In genomic region chr16:30986129-30986991, GRCh38 we compare ENCODE assay signal across 7 cellular contexts. TPM values are rescaled to one million over a fixed set of nuclear protein-coding genes. Genes with fewer than 3 reads are reported as not detected.
DNase-seq lines count a peak whose midpoint lies in the region; TF ChIP-seq lines count a peak whose summit lies in the region.
"Had no signal": no experiment of that assay in that cellular context is flagged by ENCODE, and none has a peak within 500 bp of the region (broad histone marks: within the 10 kb centered on the region; RNA-seq: fewer than 3 reads in every experiment).

No MANE protein-coding gene starts in this region.

- CTCF ChIA-PET in mammary epithelial cell (lab: Charles Lee; ENCODE audit: low non-redundant PET), result interaction anchor here (0.6 kb wide), 1 partner anchor 156 kb away, joined by 3 read pairs; no protein-coding TSS in a partner anchor

- H2AFZ ChIP-seq in mammary epithelial cell (ENCODE audit: low read depth, low read length) (no peak overlapping the region), hepatocyte (no peak overlapping the region)

- in situ Hi-C loops in mammary epithelial cell (cut with MboI; ENCODE audit: low sequenced_read_pairs in 2 of 2), result loop anchor here (10.0 to 25.0 kb wide), 5 partner anchors 108 to 876 kb away; partner anchors contain the start of genes COX6A2 (in 1 of the 2), PRSS8 (in 1 of the 2), VKORC1 (in 1 of the 2) and ZNF267 (in 1 of the 2)

- H3K27ac ChIP-seq in breast epithelium (peak overlapping the region in 1 of 2 donors; percentile 89), mammary epithelial cell (ENCODE audit: insufficient read depth, low read depth, low read length) (no peak overlapping the region), hepatocyte (no peak overlapping the region), suprapubic skin (peak overlapping the region; percentile 70)

- DNase-seq in breast epithelium (ENCODE audit: low spot score in 2 of 2) (no peak), mammary epithelial cell (no peak), hepatocyte (ENCODE audit: low spot score) (no peak), suprapubic skin (ENCODE audit: low spot score in 2 of 2) (peak in 1 of 2 donors; percentile 59), NCI-H2196 (lab: John Stamatoyannopoulos, UW; ENCODE audit: unreplicated experiment) (no peak), T-helper 1 cell (no peak)
- DNase-seq: effector CD8-positive, alpha-beta T cell had no signal

- no TSS peak for BruUV-seq in mammary epithelial cell (replicated peaks; lab: Mats Ljungman, UMichigan)

- dilution Hi-C loops in mammary epithelial cell (cut with HindIII; ENCODE audit: low sequenced_read_pairs), result no loop called here

- no peaks in the 10 kb centered on the region for H3K27me3 ChIP-seq in breast epithelium
- H3K27me3 ChIP-seq in mammary epithelial cell (ENCODE audit: insufficient read depth, low read length), result no peaks in the 10 kb centered on the region
- H3K27me3 ChIP-seq in hepatocyte, result no peaks in the 10 kb centered on the region
- no peaks in the 10 kb centered on the region for H3K27me3 ChIP-seq in suprapubic skin

- intact Hi-C loops in breast epithelium (cut with DNase I; ENCODE audit: low total_unique reads), result no loop called here
- intact Hi-C loops in mammary epithelial cell (cut with micrococcal nuclease), result no loop called here

- H4K20me1 ChIP-seq in mammary epithelial cell (ENCODE audit: insufficient read depth, low read length) (no peaks in the 10 kb centered on the region), hepatocyte (ENCODE audit: insufficient read depth, poor library complexity, severe bottlenecking) (no peaks in the 10 kb centered on the region)

- H3K4me1 ChIP-seq in breast epithelium (no peaks in the 10 kb centered on the region), mammary epithelial cell (ENCODE audit: insufficient read depth, low read length) (peaks cover 12% of the 10 kb centered on the region), hepatocyte (ENCODE audit: insufficient read depth) (peaks cover 6% of the 10 kb centered on the region), suprapubic skin (peaks cover 32% of the 10 kb centered on the region)

- H3K79me2 ChIP-seq in mammary epithelial cell (ENCODE audit: insufficient read depth, low read length), result no peaks in the 10 kb centered on the region
- no peaks in the 10 kb centered on the region for H3K79me2 ChIP-seq in hepatocyte

- no peak overlapping the region for H3K9ac ChIP-seq in mammary epithelial cell (ENCODE audit: insufficient read depth, low read length)

- no peak for TF ChIP-seq EP300 in suprapubic skin (IDR thresholded peaks at IDR 0.05)

- WGBS in mammary epithelial cell (ENCODE audit: low coverage, missing lambda C conversion rate), result 97% methylated on average over 19 of the region's 29 CpGs
- 95% methylated on average over 29 of the region's 29 CpGs for WGBS in hepatocyte (ENCODE audit: low lambda C conversion rate, missing lambda C conversion rate)
- WGBS in suprapubic skin, result 92% methylated on average over 27 of the region's 29 CpGs

- H3K9me2 ChIP-seq in hepatocyte (replicated peaks; ENCODE audit: insufficient read depth), result no peaks in the 10 kb centered on the region

- TF ChIP-seq CTCF in breast epithelium (IDR thresholded peaks at IDR 0.05) (no peak), mammary epithelial cell (conservative IDR thresholded peaks at IDR 0.05 in 1 of 2, IDR thresholded peaks at IDR 0.05 in 1 of 2; ENCODE audit: extremely low read depth in 1 of 2, insufficient read depth in 1 of 2, low read depth in 1 of 2, low read length in 2 of 2) (no peak), hepatocyte (IDR thresholded peaks at IDR 0.05; ENCODE audit: poor library complexity) (no peak), suprapubic skin (IDR thresholded peaks at IDR 0.05) (no peak)

- H3K4me2 ChIP-seq in mammary epithelial cell (ENCODE audit: insufficient read depth, low read depth, low read length) (no peak overlapping the region), hepatocyte (peak overlapping the region; percentile 78)

- TF ChIP-seq POLR2A in breast epithelium (IDR thresholded peaks at IDR 0.05) (no peak), suprapubic skin (IDR thresholded peaks at IDR 0.05) (no peak)

- no peaks in the 10 kb centered on the region for H3K9me3 ChIP-seq in breast epithelium
- H3K9me3 ChIP-seq in mammary epithelial cell (replicated peaks; ENCODE audit: insufficient read depth, low read length), result no peaks in the 10 kb centered on the region
- no peaks in the 10 kb centered on the region for H3K9me3 ChIP-seq in hepatocyte (ENCODE audit: low read depth)
- H3K9me3 ChIP-seq in suprapubic skin, result no peaks in the 10 kb centered on the region

- H3K36me3 ChIP-seq in breast epithelium (no peaks in the 10 kb centered on the region), mammary epithelial cell (ENCODE audit: insufficient read depth, low read length) (no peaks in the 10 kb centered on the region), hepatocyte (replicated peaks; ENCODE audit: insufficient read depth, low read depth) (no peaks in the 10 kb centered on the region), suprapubic skin (peaks cover 32% of the 10 kb centered on the region)

- H3K4me3 ChIP-seq in breast epithelium (peak overlapping the region in 2 of 3 donors; percentile 50 to 66), mammary epithelial cell (replicated peaks in 1 of 3; ENCODE audit: insufficient read depth in 1 of 3, low read depth in 2 of 3, low read length in 3 of 3) (no peak overlapping the region), hepatocyte (no peak overlapping the region), suprapubic skin (peak overlapping the region; percentile 55)

RNA-seq across cellular contexts. Expression of gene HSD3B7, which starts 1.4 kb away (rescaled TPM):
- total RNA-seq in breast epithelium, result 10 to 100 TPM; 12.1 to 27.8 (median 26.9) TPM
- 1 to 10 TPM; 3.8 to 3.9 TPM for total RNA-seq in mammary epithelial cell
- polyA plus RNA-seq in mammary epithelial cell, result 3.3 TPM
- 1.1 TPM for polyA minus RNA-seq in mammary epithelial cell
- total RNA-seq in hepatocyte, result 17.5 and 18.1 TPM in 2 replicates
- polyA plus RNA-seq in hepatocyte, result 16.7 and 20.8 TPM in 2 replicates
- total RNA-seq in suprapubic skin, result 10 to 100 TPM; 13.2 to 20.8 (median 16.0) TPM

RNA-seq across cellular contexts. Expression of gene STX1B, which starts 24.1 kb away (rescaled TPM):
- total RNA-seq in breast epithelium (1 to 10 TPM; 1.6 to 2.6 (median 2.6) TPM), mammary epithelial cell (1 to 10 TPM in 1 of 2 donors, under 1 TPM in 1; 0.33 to 1.1 TPM), hepatocyte (0.87 and 1.6 TPM in 2 replicates), suprapubic skin (1 to 10 TPM in 2 of 4 donors, under 1 TPM in 2; 0.55 to 3.5 (median 2.0) TPM)
- polyA plus RNA-seq in mammary epithelial cell (0.80 TPM), hepatocyte (2.0 and 2.7 TPM in 2 replicates)
- polyA minus RNA-seq in mammary epithelial cell, result 0.16 TPM

RNA-seq across cellular contexts. Expression of gene SETD1A, which starts 28.8 kb away (rescaled TPM):
- total RNA-seq in breast epithelium (1 to 10 TPM; 4.8 to 5.6 (median 5.1) TPM), mammary epithelial cell (10 to 100 TPM in 1 of 2 donors, 1 to 10 TPM in 1; 8.5 to 14.8 TPM), hepatocyte (1.8 and 2.7 TPM in 2 replicates), suprapubic skin (10 to 100 TPM; 12.5 to 14.7 (median 13.7) TPM)
- polyA plus RNA-seq in mammary epithelial cell (2.6 TPM), hepatocyte (2.2 and 2.3 TPM in 2 replicates)
- polyA minus RNA-seq in mammary epithelial cell, result 10.4 TPM

RNA-seq across cellular contexts. Expression of gene ORAI3, which starts 37.5 kb away (rescaled TPM):
- 10 to 100 TPM; 20.0 to 40.5 (median 25.9) TPM for total RNA-seq in breast epithelium
- 10 to 100 TPM; 31.7 to 37.2 TPM for total RNA-seq in mammary epithelial cell
- 31.2 TPM for polyA plus RNA-seq in mammary epithelial cell
- polyA minus RNA-seq in mammary epithelial cell, result 29.5 TPM
- total RNA-seq in hepatocyte, result 42.4 and 52.5 TPM in 2 replicates
- polyA plus RNA-seq in hepatocyte, result 54.0 and 56.9 TPM in 2 replicates
- 10 to 100 TPM; 25.7 to 41.0 (median 32.7) TPM for total RNA-seq in suprapubic skin

RNA-seq across cellular contexts. Expression of gene STX4, which starts 47.0 kb away (rescaled TPM):
- total RNA-seq in breast epithelium (10 to 100 TPM; 44.3 to 59.0 (median 52.2) TPM), mammary epithelial cell (10 to 100 TPM; 13.3 to 64.3 TPM), hepatocyte (23.2 and 25.9 TPM in 2 replicates), suprapubic skin (100 to 1,000 TPM in 1 of 4 donors, 10 to 100 TPM in 3; 32.5 to 118 (median 47.8) TPM)
- polyA plus RNA-seq in mammary epithelial cell (46.1 TPM), hepatocyte (72.4 and 90.4 TPM in 2 replicates)
- 73.1 TPM for polyA minus RNA-seq in mammary epithelial cell

Comparison
In these comparisons a context has a peak if more than half of its experiments do, and no peak if none do; other contexts are left out.
1. H3K4me3 ChIP-seq: peak in breast epithelium (2 of 3) and suprapubic skin (single experiment); none in mammary epithelial cell (0 of 3) and hepatocyte (single experiment).